Comparison of ENCODE assay signal across 24 cellular contexts in genomic region chr11:45314900-45315299, GRCh38. TPM values are rescaled to one million over a fixed set of nuclear protein-coding genes. Genes with fewer than 3 reads are reported as not detected.
"Had no signal": no experiment of that assay in that cellular context is flagged by ENCODE, and none has a peak within 500 bp of the region (broad histone marks: within the 10 kb centered on the region; RNA-seq: fewer than 3 reads in every experiment).

No MANE protein-coding gene starts in this region.

- H3K4me2 ChIP-seq: PC-9 had no signal

- H3K36me3 ChIP-seq: Peyer's patch, SJSA1 had no signal

- H3K27ac ChIP-seq: HL-60, PC-9, Peyer's patch, SJSA1, SK-N-MC had no signal

- H3K27me3 ChIP-seq: Peyer's patch had no signal

- H3K9me3 ChIP-seq: Peyer's patch, SJSA1 had no signal

- DNase-seq: KBM-7; MV-4-11; NCI-H1048; NCI-H1105; NCI-H1436 treated with DMSO at 0.1 percent for 48 hours; NCI-H1694; NCI-H187 treated with DMSO at 0.1 percent for 48 hours; NCI-H2171 treated with DMSO at 0.1 percent for 48 hours; NCI-H345; NCI-H446 treated with DMSO at 0.1 percent for 48 hours; NCI-H510A treated with DMSO at 0.1 percent for 48 hours; NCI-H526; NCI-H82; NK-92 treated with Interleukin-12 subunit alpha and Interleukin-12 subunit beta, amount 100 ng/mL, for 24 hours; PC-9; Peyer's patch; Right ventricle myocardium superior; SIG-M5 had no signal

- H3K4me1 ChIP-seq: Peyer's patch, SJSA1 had no signal

- H2AFZ ChIP-seq: PC-9 had no signal

- H3K4me3 ChIP-seq: PC-9, Peyer's patch, SJSA1, SK-N-MC had no signal

RNA-seq across cellular contexts. Expression of gene SYT13, which starts 28.8 kb away (rescaled TPM):
- total RNA-seq: LHCN-M2, MCF 10A, OCI-LY7, PC-9, SJSA1 had no signal
